11 cellular contexts compared by ENCODE assay signal in the genomic region with DNA sequence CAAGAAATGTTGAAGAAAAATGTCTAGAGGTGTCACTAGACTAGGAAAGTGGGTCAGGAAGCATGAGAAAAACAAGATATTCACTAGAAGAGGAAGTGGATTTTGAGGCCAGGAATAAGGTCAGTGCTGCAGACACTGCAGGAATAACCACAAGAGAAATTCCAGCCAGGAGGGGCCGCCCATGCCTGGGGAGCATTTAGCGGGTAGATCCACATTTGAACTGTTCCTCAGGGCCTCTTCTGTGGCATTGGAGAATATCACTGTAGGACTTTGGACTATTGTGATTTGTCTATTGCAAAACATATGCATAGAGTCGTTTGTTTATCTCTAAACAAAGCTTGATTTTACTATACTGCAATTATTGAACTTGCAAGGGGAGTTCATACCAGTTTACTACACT. TPM values are rescaled to one million over a fixed set of nuclear protein-coding genes. Genes with fewer than 3 reads are reported as not detected.
DNase-seq lines count a peak whose midpoint lies in the region; ATAC-seq, FAIRE-seq and TF ChIP-seq lines count a peak whose summit lies in the region.
"Had no signal": no experiment of that assay in that cellular context is flagged by ENCODE, and none has a peak within 500 bp of the region (broad histone marks: within the 10 kb centered on the region; RNA-seq: fewer than 3 reads in every experiment).

No MANE protein-coding gene starts in this region.

- H3K4me3 ChIP-seq in cardiac muscle cell, result no peak overlapping the region
- H3K4me3 ChIP-seq in psoas muscle, result no peak overlapping the region
- H3K4me3 ChIP-seq in ascending aorta, result no peak overlapping the region

- H3K36me3 ChIP-seq in cardiac muscle cell (no peaks in the 10 kb centered on the region), psoas muscle (ENCODE audit: insufficient read depth in 1 of 2, low read depth in 1 of 2) (no peaks in the 10 kb centered on the region), ascending aorta (no peaks in the 10 kb centered on the region)

- H3K27ac ChIP-seq in cardiac muscle cell (no peak overlapping the region), psoas muscle (no peak overlapping the region), ascending aorta (no peak overlapping the region)

- no peak overlapping the region for H3K27ac Mint-ChIP-seq in activated naive CD4-positive, alpha-beta T cell treated with anti-CD3 and anti-CD28 coated beads for 36 hours
- H3K27ac Mint-ChIP-seq: activated B cell treated with CpG ODN at 0.5 μM for 24 hours had no signal

- DNase-seq in GM12891 (ENCODE audit: insufficient read length, low spot score) (no peak), UCSD-AML1 (lab: John Stamatoyannopoulos, UW; ENCODE audit: unreplicated experiment) (peak; percentile 64), cardiac muscle cell (ENCODE audit: low read depth in 1 of 2, low spot score in 1 of 2) (peak; percentile 15 to 68), psoas muscle (peak; percentile 27 to 56), ascending aorta (ENCODE audit: low spot score in 2 of 2) (no peak)
- DNase-seq in activated naive CD4-positive, alpha-beta T cell treated with anti-CD3 and anti-CD28 coated beads for 36 hours, result no peak
- DNase-seq: activated B cell treated with CpG ODN at 0.5 μM for 24 hours, kidney had no signal

- ATAC-seq in psoas muscle, result no peak
- ATAC-seq in HG03045 (IDR thresholded peaks at IDR 0.05; ENCODE audit: unreplicated experiment), result no peak
- ATAC-seq in GM19463 (IDR thresholded peaks at IDR 0.05; ENCODE audit: unreplicated experiment), result no peak

- TF ChIP-seq POLR2A in GM12891 (IDR thresholded peaks at IDR 0.05; ENCODE audit: low read depth, low read length), result no peak

- CTCF ChIA-PET in activated naive CD4-positive, alpha-beta T cell treated with anti-CD3 and anti-CD28 coated beads for 36 hours (lab: Charles Lee), result no interaction called here

- 53 to 64% (median 60%) methylated on average over 3 of the region's 3 CpGs for WGBS in psoas muscle, 3 donors

- H3K9me3 Mint-ChIP-seq in activated naive CD4-positive, alpha-beta T cell treated with anti-CD3 and anti-CD28 coated beads for 36 hours, result no peaks in the 10 kb centered on the region
- H3K9me3 Mint-ChIP-seq: activated B cell treated with CpG ODN at 0.5 μM for 24 hours had no signal

- H3K36me3 Mint-ChIP-seq in activated naive CD4-positive, alpha-beta T cell treated with anti-CD3 and anti-CD28 coated beads for 36 hours (ENCODE audit: low read depth), result no peaks in the 10 kb centered on the region

- H3K9me3 ChIP-seq in cardiac muscle cell (ENCODE audit: low read depth) (no peaks in the 10 kb centered on the region), psoas muscle (no peaks in the 10 kb centered on the region), ascending aorta (no peaks in the 10 kb centered on the region)

- peaks cover 2% of the 10 kb centered on the region for H3K27me3 Mint-ChIP-seq in activated naive CD4-positive, alpha-beta T cell treated with anti-CD3 and anti-CD28 coated beads for 36 hours (ENCODE audit: low read depth)
- H3K27me3 Mint-ChIP-seq: activated B cell treated with CpG ODN at 0.5 μM for 24 hours had no signal

- no peaks in the 10 kb centered on the region for H3K4me1 Mint-ChIP-seq in activated naive CD4-positive, alpha-beta T cell treated with anti-CD3 and anti-CD28 coated beads for 36 hours (ENCODE audit: low read depth)

- H3K4me3 Mint-ChIP-seq in activated naive CD4-positive, alpha-beta T cell treated with anti-CD3 and anti-CD28 coated beads for 36 hours, result no peak overlapping the region
- H3K4me3 Mint-ChIP-seq: activated B cell treated with CpG ODN at 0.5 μM for 24 hours had no signal

- FAIRE-seq in GM12891 (lab: Jason Lieb, UNC), result no peak
- FAIRE-seq: GM18507 had no signal

- intact Hi-C loops in psoas muscle (cut with DNase I), result no loop called here
- intact Hi-C loops in ascending aorta (cut with DNase I), result no loop called here
- intact Hi-C loops in activated naive CD4-positive, alpha-beta T cell treated with anti-CD3 and anti-CD28 coated beads for 36 hours (cut with micrococcal nuclease), result no loop called here

- H3K27me3 ChIP-seq in cardiac muscle cell, result no peaks in the 10 kb centered on the region
- no peaks in the 10 kb centered on the region for H3K27me3 ChIP-seq in psoas muscle (ENCODE audit: insufficient read depth in 3 of 3, low read length in 2 of 3)
- no peaks in the 10 kb centered on the region for H3K27me3 ChIP-seq in ascending aorta

- H3K4me1 ChIP-seq in cardiac muscle cell (ENCODE audit: low read depth) (no peaks in the 10 kb centered on the region), psoas muscle (no peaks in the 10 kb centered on the region), ascending aorta (no peaks in the 10 kb centered on the region)

- TF ChIP-seq CTCF in cardiac muscle cell (IDR thresholded peaks at IDR 0.05; ENCODE audit: low read depth, low read length) (peak; percentile 21), psoas muscle (IDR thresholded peaks at IDR 0.05) (no peak), ascending aorta (IDR thresholded peaks at IDR 0.05) (no peak)

TF ChIP-seq in GM12891, 5 proteins besides CTCF, POLR2A, EP300 and RAD21:
- TF ChIP-seq POU2F2 (IDR thresholded peaks at IDR 0.05; ENCODE audit: low read depth, low read length) (no peak), SPI1 (IDR thresholded peaks at IDR 0.05; ENCODE audit: low read depth, low read length) (peak; percentile 43; the same call in 1 of the 2 replicates), PAX5 (IDR thresholded peaks at IDR 0.05; ENCODE audit: insufficient read depth, low read length, severe bottlenecking) (no peak)

RNA-seq across cellular contexts. Expression of a gene that starts 49.6 kb away (rescaled TPM):
- 23.4 TPM for polyA plus RNA-seq in GM12891 (2012; ENCODE audit: low read depth, missing spikeins)
- total RNA-seq in cardiac muscle cell, result 6.3 and 6.4 TPM in 2 replicates
- 15.2 and 17.9 TPM in 2 replicates for polyA plus RNA-seq in cardiac muscle cell
- 1 to 10 TPM; 4.7 to 6.7 (median 5.3) TPM for total RNA-seq in psoas muscle
- 1 to 10 TPM; 5.1 to 5.7 (median 5.6) TPM for polyA plus RNA-seq in psoas muscle
- 0.32 TPM for total RNA-seq in ascending aorta
- total RNA-seq in activated naive CD4-positive, alpha-beta T cell treated with anti-CD3 and anti-CD28 coated beads for 36 hours, result 10 to 100 TPM; 18.9 to 19.2 TPM

Comparison
In these comparisons a context has a peak if more than half of its experiments do, and no peak if none do; other contexts are left out.
1. DNase-seq: peak in UCSD-AML1 (single experiment), cardiac muscle cell (2 of 2) and psoas muscle (2 of 2); none in GM12891 (single experiment), ascending aorta (0 of 2) and activated naive CD4-positive, alpha-beta T cell treated with anti-CD3 and anti-CD28 coated beads for 36 hours (single experiment).